ENCODE assay signal across 11 cellular contexts in genomic region chr1:172894345-172895049, GRCh38.
DNase-seq lines count a peak whose midpoint lies in the region; ATAC-seq, FAIRE-seq and TF ChIP-seq lines count a peak whose summit lies in the region.
"Had no signal": no experiment of that assay in that cellular context is flagged by ENCODE, and none has a peak within 500 bp of the region (broad histone marks: within the 10 kb centered on the region; RNA-seq: fewer than 3 reads in every experiment).

No MANE protein-coding gene starts in this region.

- H3K36me3 Mint-ChIP-seq in IgD-negative memory B cell (no peaks in the 10 kb centered on the region), WTC11 (no peaks in the 10 kb centered on the region)

- TF ChIP-seq RAD21 in A549 (conservative IDR thresholded peaks at IDR 0.05 in 1 of 2, IDR thresholded peaks at IDR 0.05 in 1 of 2): no peak

- intact Hi-C loops in lower leg skin (cut with DNase I; ENCODE audit: low total_unique reads): no loop called here

- H3K27me3 ChIP-seq in brain microvascular endothelial cell (replicated peaks): no peaks in the 10 kb centered on the region

- H3K4me1 ChIP-seq in A549: peaks cover 34% of the 10 kb centered on the region

- no peaks in the 10 kb centered on the region for H3K36me3 ChIP-seq in brain microvascular endothelial cell (replicated peaks)

- H3K4me3 ChIP-seq in A549 (no peak overlapping the region), brain microvascular endothelial cell (ENCODE audit: low read depth, low read length) (no peak overlapping the region), lower leg skin (ENCODE audit: low read depth, poor library complexity, severe bottlenecking) (no peak overlapping the region)

- H3K27me3 Mint-ChIP-seq in IgD-negative memory B cell (no peaks in the 10 kb centered on the region), WTC11 (ENCODE audit: low read depth) (no peaks in the 10 kb centered on the region)

- POLR2A ChIA-PET in A549 (lab: Yijun Ruan, JAX) (no interaction called here), WTC11 (lab: Charles Lee) (no interaction called here)

- CTCF ChIA-PET in A549 (lab: Yijun Ruan, JAX) (interaction anchor here (0.6 to 2.6 kb wide), 8 partner anchors 8 to 308 kb away, joined by 3 to 7 read pairs (median 5); no protein-coding TSS in a partner anchor), WTC11 (lab: Charles Lee) (no interaction called here)

- no peak for ATAC-seq in A549
- peak; percentile 22 for ATAC-seq in GM19035 (IDR thresholded peaks at IDR 0.05; ENCODE audit: unreplicated experiment)
- ATAC-seq in GM21786 (IDR thresholded peaks at IDR 0.05; ENCODE audit: unreplicated experiment): no peak
- no peak for ATAC-seq in WTC11

- H3K9me3 Mint-ChIP-seq in IgD-negative memory B cell (peaks cover 0 to 3% (median 0%) of the 10 kb centered on the region in 3 donors), WTC11 (peaks cover 3% of the 10 kb centered on the region)

- in situ Hi-C loops in brain microvascular endothelial cell (cut with HindIII; ENCODE audit: low pct_ligation_motif_present, low sequenced_read_pairs): no loop called here

- H3K27ac Mint-ChIP-seq in IgD-negative memory B cell (peak overlapping the region in 2 of 3 donors; percentile 72 to 78), WTC11 (no peak overlapping the region)

- H3K27ac ChIP-seq in A549 (peak overlapping the region; percentile 57 to 65; a peak in 5 of 6 replicates), brain microvascular endothelial cell (peak overlapping the region; percentile 95)
- H3K27ac ChIP-seq: C4-2B had no signal

- TF ChIP-seq EP300 in A549 (IDR thresholded peaks at IDR 0.05): no peak

- H3K4me3 Mint-ChIP-seq in IgD-negative memory B cell: peak overlapping the region; percentile 10 to 82 (median 41)
- H3K4me3 Mint-ChIP-seq in WTC11: no peak overlapping the region

- H3K4me1 Mint-ChIP-seq in IgD-negative memory B cell (peaks cover 22 to 27% (median 24%) of the 10 kb centered on the region in 3 donors), WTC11 (peaks cover 13% of the 10 kb centered on the region)

- no peaks in the 10 kb centered on the region for H3K9me3 ChIP-seq in A549

- no peak for DNase-seq in A549 (ENCODE audit: low read depth in 1 of 2, low spot score in 1 of 2)
- DNase-seq in brain microvascular endothelial cell: no peak
- DNase-seq in lower leg skin (ENCODE audit: low spot score in 2 of 2): no peak
- no peak for DNase-seq in GM03348 (ENCODE audit: low spot score)
- no peak for DNase-seq in WTC11 (ENCODE audit: low spot score)
- DNase-seq: activated CD4-positive, alpha-beta T cell treated with anti-CD3 and anti-CD28 coated beads, Interleukin-2, amount 50 U/mL, for 48 hours; cerebellar nuclear complex had no signal

- TF ChIP-seq CTCF in A549 (IDR thresholded peaks at IDR 0.05) (no peak), brain microvascular endothelial cell (IDR thresholded peaks at IDR 0.05; ENCODE audit: low read depth, low read length, missing control alignments) (no peak), lower leg skin (IDR thresholded peaks at IDR 0.05) (no peak), WTC11 (IDR thresholded peaks at IDR 0.05) (no peak)

- peak overlapping the region; percentile 65 for H3K4me2 ChIP-seq in A549

- 90% methylated on average over 8 of the region's 8 CpGs for whole genome bisulfite sequencing in A549 (ENCODE audit: missing lambda C conversion rate)
- 57 to 64% methylated on average over 8 of the region's 8 CpGs for WGBS in lower leg skin, 2 donors

- FAIRE-seq in A549 (lab: Jason Lieb, UNC): no peak

- no peak for TF ChIP-seq POLR2A in A549 (IDR thresholded peaks at IDR 0.05; ENCODE audit: low read length)
- no peak for TF ChIP-seq POLR2A in lower leg skin (IDR thresholded peaks at IDR 0.05)

TF ChIP-seq in A549, 52 proteins besides CTCF, POLR2A, EP300 and RAD21 (continues in another document):
- TF ChIP-seq FOSB (CRISPR knock-in tag; IDR thresholded peaks at IDR 0.05) (no peak), HEYL (CRISPR knock-in tag; IDR thresholded peaks at IDR 0.05) (no peak), RNF2 (IDR thresholded peaks at IDR 0.05; ENCODE audit: borderline replicate concordance, low read depth) (no peak), ATOH8 (CRISPR knock-in tag; IDR thresholded peaks at IDR 0.05; ENCODE audit: low read depth) (no peak), MAZ (IDR thresholded peaks at IDR 0.05; ENCODE audit: borderline replicate concordance, low read depth, low read length) (no peak), ZSCAN20 (CRISPR knock-in tag; IDR thresholded peaks at IDR 0.05) (no peak), MYC (IDR thresholded peaks at IDR 0.05; ENCODE audit: borderline replicate concordance, low read length) (no peak), JUN (IDR thresholded peaks at IDR 0.05) (no peak), EHMT2 (IDR thresholded peaks at IDR 0.05; ENCODE audit: low read depth) (no peak), POLR2AphosphoS2 (conservative IDR thresholded peaks at IDR 0.05; ENCODE audit: low read length) (no peak)
- TF ChIP-seq, protein P1, sequence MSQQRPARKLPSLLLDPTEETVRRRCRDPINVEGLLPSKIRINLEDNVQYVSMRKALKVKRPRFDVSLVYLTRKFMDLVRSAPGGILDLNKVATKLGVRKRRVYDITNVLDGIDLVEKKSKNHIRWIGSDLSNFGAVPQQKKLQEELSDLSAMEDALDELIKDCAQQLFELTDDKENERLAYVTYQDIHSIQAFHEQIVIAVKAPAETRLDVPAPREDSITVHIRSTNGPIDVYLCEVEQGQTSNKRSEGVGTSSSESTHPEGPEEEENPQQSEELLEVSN (IDR thresholded peaks at IDR 0.05; ENCODE audit: borderline replicate concordance, low read depth): no peak

TF ChIP-seq in WTC11, 78 proteins besides CTCF, POLR2A, EP300 and RAD21 (continues in another document):
- TF ChIP-seq ZNF121 (CRISPR knock-in tag; IDR thresholded peaks at IDR 0.05) (no peak), GRHL2 (CRISPR knock-in tag; IDR thresholded peaks at IDR 0.05; ENCODE audit: insufficient replicate concordance, severe bottlenecking) (no peak), TP53 (CRISPR knock-in tag; IDR thresholded peaks at IDR 0.05) (no peak), SMAD4 (CRISPR knock-in tag; IDR thresholded peaks at IDR 0.05) (no peak), HMGA2 (CRISPR knock-in tag; IDR thresholded peaks at IDR 0.05) (no peak), ESRRA (CRISPR knock-in tag; IDR thresholded peaks at IDR 0.05; ENCODE audit: borderline replicate concordance) (no peak), FOXP1 (CRISPR knock-in tag; IDR thresholded peaks at IDR 0.05; ENCODE audit: borderline replicate concordance) (no peak), KAT7 (CRISPR knock-in tag; IDR thresholded peaks at IDR 0.05; ENCODE audit: borderline replicate concordance) (no peak), TCF7 (CRISPR knock-in tag; IDR thresholded peaks at IDR 0.05; ENCODE audit: low read depth) (no peak), PRDM15 (CRISPR knock-in tag; IDR thresholded peaks at IDR 0.05) (no peak), ZBTB43 (CRISPR knock-in tag; IDR thresholded peaks at IDR 0.05) (no peak), MAX (CRISPR knock-in tag; IDR thresholded peaks at IDR 0.05) (no peak), ZNF219 (CRISPR knock-in tag; IDR thresholded peaks at IDR 0.05; ENCODE audit: borderline replicate concordance) (no peak)
- TF ChIP-seq, protein P2, sequence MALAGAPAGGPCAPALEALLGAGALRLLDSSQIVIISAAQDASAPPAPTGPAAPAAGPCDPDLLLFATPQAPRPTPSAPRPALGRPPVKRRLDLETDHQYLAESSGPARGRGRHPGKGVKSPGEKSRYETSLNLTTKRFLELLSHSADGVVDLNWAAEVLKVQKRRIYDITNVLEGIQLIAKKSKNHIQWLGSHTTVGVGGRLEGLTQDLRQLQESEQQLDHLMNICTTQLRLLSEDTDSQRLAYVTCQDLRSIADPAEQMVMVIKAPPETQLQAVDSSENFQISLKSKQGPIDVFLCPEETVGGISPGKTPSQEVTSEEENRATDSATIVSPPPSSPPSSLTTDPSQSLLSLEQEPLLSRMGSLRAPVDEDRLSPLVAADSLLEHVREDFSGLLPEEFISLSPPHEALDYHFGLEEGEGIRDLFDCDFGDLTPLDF (CRISPR knock-in tag; IDR thresholded peaks at IDR 0.05): no peak
